In the genomic region with DNA sequence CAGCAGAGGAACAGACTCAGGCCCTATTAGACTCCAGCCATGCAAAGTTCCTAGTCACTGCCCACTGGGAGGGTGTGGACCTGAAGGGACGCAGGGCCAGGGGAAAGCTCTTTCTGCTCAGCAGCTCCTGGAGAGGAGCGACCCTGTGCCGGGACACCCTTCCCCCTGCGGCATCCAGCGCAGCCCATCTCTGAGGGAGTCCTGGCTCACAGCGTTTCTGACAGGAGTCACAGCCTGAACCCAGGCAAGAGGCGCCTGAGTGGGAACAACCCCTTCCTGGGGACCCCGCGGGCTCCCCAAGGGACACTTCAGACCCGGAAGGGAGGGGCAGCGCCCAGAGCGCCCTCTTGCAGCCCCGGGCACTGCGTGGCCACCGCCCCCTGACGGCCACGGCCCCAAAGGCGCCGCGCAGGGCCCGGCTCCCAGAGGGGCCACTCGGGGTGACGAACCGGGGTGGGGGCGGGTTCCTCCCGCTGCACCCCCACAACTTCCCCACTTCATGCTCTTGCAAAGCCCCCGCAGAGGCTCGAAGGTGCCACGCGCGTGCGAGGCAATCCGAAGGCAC, we compare ENCODE assay signal across 8 cellular contexts. TPM values are rescaled to one million over a fixed set of nuclear protein-coding genes. Genes with fewer than 3 reads are reported as not detected.
DNase-seq lines count a peak whose midpoint lies in the region; ATAC-seq and FAIRE-seq lines count a peak whose summit lies in the region.

No MANE protein-coding gene starts in this region.

- peak overlapping the region; percentile 83 for H3K4me2 ChIP-seq in neuronal stem cell (ENCODE audit: insufficient read depth, low read length, poor library complexity, severe bottlenecking)

- H3K27ac ChIP-seq in neuronal stem cell (replicated peaks; ENCODE audit: low read length), result no peak overlapping the region

- peak; percentile 48 for DNase-seq in EL
- DNase-seq in M059J (ENCODE audit: low read depth), result peak; percentile 50
- no peak for DNase-seq in activated T-helper 2 cell treated with anti-CD3 and anti-CD28 coated beads, Interferon-gamma antibody, Interleukin-2, Interleukin-4, amounts not matched to agents 10 μg/mL and 5 μg/mL and 100 μg/mL, durations not matched to agents 14 hours and 24 hours and 36 hours (ENCODE audit: low spot score)
- DNase-seq in frontal cortex (ENCODE audit: low spot score in 2 of 2), result peak; percentile 76
- no peak for DNase-seq in neuronal stem cell (ENCODE audit: low spot score)
- no peak for DNase-seq in HK-2 (ENCODE audit: unreplicated experiment)
- DNase-seq in KG1 (lab: John Stamatoyannopoulos, UW), result no peak

- no peak overlapping the region for H3K27ac Mint-ChIP-seq in activated T-helper 2 cell treated with anti-CD3 and anti-CD28 coated beads, Interferon-gamma antibody, Interleukin-2, Interleukin-4, amounts not matched to agents 10 μg/mL and 5 μg/mL and 100 μg/mL, durations not matched to agents 14 hours and 24 hours and 36 hours

- intact Hi-C loops in activated T-helper 2 cell treated with anti-CD3 and anti-CD28 coated beads, Interferon-gamma antibody, Interleukin-2, Interleukin-4, amounts not matched to agents 10 μg/mL and 5 μg/mL and 100 μg/mL, durations not matched to agents 14 hours and 24 hours and 36 hours (cut with micrococcal nuclease), result loop anchor here (5.0 kb wide), 1 partner anchor 418 kb away; the partner anchor contains the start of gene PTK6

- H4K8ac ChIP-seq in neuronal stem cell (ENCODE audit: low read depth, low read length), result no peak overlapping the region

- H2BK15ac ChIP-seq in neuronal stem cell (ENCODE audit: low read length), result peak overlapping the region; percentile 84

- ATAC-seq in GM21529 (IDR thresholded peaks at IDR 0.05; ENCODE audit: unreplicated experiment), result peak; percentile 20

- H2BK5ac ChIP-seq in neuronal stem cell (ENCODE audit: low read length), result peak overlapping the region; percentile 97

- peak overlapping the region; percentile 89 for H3K4ac ChIP-seq in neuronal stem cell (ENCODE audit: low read length)

- FAIRE-seq in frontal cortex (lab: Jason Lieb, UNC), result no peak

- peak overlapping the region; percentile 97 for H3K23ac ChIP-seq in neuronal stem cell (ENCODE audit: low read depth, low read length, poor library complexity)

- peaks cover 13 to 37% of the 10 kb centered on the region in 2 donors for H3K36me3 ChIP-seq in neuronal stem cell (replicated peaks in 1 of 2; ENCODE audit: control insufficient read depth in 2 of 2, insufficient read depth in 2 of 2, low read length in 2 of 2)

- H2AFZ ChIP-seq in neuronal stem cell (ENCODE audit: low read length), result peak overlapping the region; percentile 95

- no CpG with 5 or more reads among the region's 33 CpGs for WGBS in neuronal stem cell (ENCODE audit: extremely low coverage in 2 of 2, insufficient read length in 2 of 2, insufficient replicate concordance in 1 of 2), 2 donors

- no peaks in the 10 kb centered on the region for H3K9me3 Mint-ChIP-seq in activated T-helper 2 cell treated with anti-CD3 and anti-CD28 coated beads, Interferon-gamma antibody, Interleukin-2, Interleukin-4, amounts not matched to agents 10 μg/mL and 5 μg/mL and 100 μg/mL, durations not matched to agents 14 hours and 24 hours and 36 hours

- H2AK5ac ChIP-seq in neuronal stem cell (ENCODE audit: low read depth, low read length), result peak overlapping the region; percentile 99

- no peak overlapping the region for H2BK120ac ChIP-seq in neuronal stem cell (ENCODE audit: low read depth, low read length)

- peak overlapping the region; percentile 58 for H2BK12ac ChIP-seq in neuronal stem cell (ENCODE audit: low read length)

- peak overlapping the region; percentile 85 to 96 for H3K4me3 ChIP-seq in neuronal stem cell (ENCODE audit: low read length in 2 of 2)

- H3K18ac ChIP-seq in neuronal stem cell (ENCODE audit: low read length), result peak overlapping the region; percentile 99

- peak overlapping the region; percentile 97 for H3K14ac ChIP-seq in neuronal stem cell (ENCODE audit: low read length)

- no peaks in the 10 kb centered on the region for H3K27me3 ChIP-seq in neuronal stem cell (ENCODE audit: control insufficient read depth in 3 of 3, insufficient read depth in 3 of 3, low read depth in 1 of 3, low read length in 3 of 3)

- H3K36me3 Mint-ChIP-seq in activated T-helper 2 cell treated with anti-CD3 and anti-CD28 coated beads, Interferon-gamma antibody, Interleukin-2, Interleukin-4, amounts not matched to agents 10 μg/mL and 5 μg/mL and 100 μg/mL, durations not matched to agents 14 hours and 24 hours and 36 hours (ENCODE audit: low read depth), result peaks cover 22% of the 10 kb centered on the region

- no peaks in the 10 kb centered on the region for H3K9me3 ChIP-seq in neuronal stem cell (replicated peaks in 1 of 2; ENCODE audit: control insufficient read depth in 2 of 2, insufficient read depth in 1 of 2, low read depth in 1 of 2, low read length in 2 of 2)

- H4K91ac ChIP-seq in neuronal stem cell (ENCODE audit: low read depth, low read length, poor library complexity), result no peak overlapping the region

- H3K4me3 Mint-ChIP-seq in activated T-helper 2 cell treated with anti-CD3 and anti-CD28 coated beads, Interferon-gamma antibody, Interleukin-2, Interleukin-4, amounts not matched to agents 10 μg/mL and 5 μg/mL and 100 μg/mL, durations not matched to agents 14 hours and 24 hours and 36 hours (ENCODE audit: low read depth), result peak overlapping the region; percentile 84

- H3K4me1 ChIP-seq in neuronal stem cell (ENCODE audit: control insufficient read depth in 2 of 2, insufficient read depth in 1 of 2, low read depth in 1 of 2, low read length in 2 of 2), result peaks cover 24 to 27% of the 10 kb centered on the region in 2 donors

- H3K27me3 Mint-ChIP-seq in activated T-helper 2 cell treated with anti-CD3 and anti-CD28 coated beads, Interferon-gamma antibody, Interleukin-2, Interleukin-4, amounts not matched to agents 10 μg/mL and 5 μg/mL and 100 μg/mL, durations not matched to agents 14 hours and 24 hours and 36 hours (ENCODE audit: low read depth), result no peaks in the 10 kb centered on the region

- H3K79me1 ChIP-seq in neuronal stem cell (ENCODE audit: low read depth, low read length), result peaks cover 31% of the 10 kb centered on the region

- peaks cover 24% of the 10 kb centered on the region for H3K4me1 Mint-ChIP-seq in activated T-helper 2 cell treated with anti-CD3 and anti-CD28 coated beads, Interferon-gamma antibody, Interleukin-2, Interleukin-4, amounts not matched to agents 10 μg/mL and 5 μg/mL and 100 μg/mL, durations not matched to agents 14 hours and 24 hours and 36 hours (ENCODE audit: low read depth)

- peak overlapping the region; percentile 100 for H3K9ac ChIP-seq in neuronal stem cell (ENCODE audit: low read depth, low read length, poor library complexity)

RNA-seq across cellular contexts. Expression of gene UCKL1, which starts 0.9 kb away (rescaled TPM):
- 23.9 and 32.2 TPM in 2 replicates for total RNA-seq in M059J (2014; rRNA removed; shearing (Covaris generic))
- 48.7 and 51.2 TPM in 2 replicates for total RNA-seq in activated T-helper 2 cell treated with anti-CD3 and anti-CD28 coated beads, Interferon-gamma antibody, Interleukin-2, Interleukin-4, amounts not matched to agents 10 μg/mL and 5 μg/mL and 100 μg/mL, durations not matched to agents 14 hours and 24 hours and 36 hours
- 14.3 TPM for total RNA-seq in frontal cortex
- polyA plus RNA-seq in neuronal stem cell (2013, experiment 1 of 2), result 17.0 TPM
- 15.6 TPM for polyA plus RNA-seq in neuronal stem cell (2013, experiment 2 of 2)

RNA-seq across cellular contexts. Expression of gene ZNF512B, which starts 14.4 kb away (rescaled TPM):
- total RNA-seq in M059J (2014; rRNA removed; shearing (Covaris generic)), result 7.7 and 17.7 TPM in 2 replicates
- 26.2 and 27.0 TPM in 2 replicates for total RNA-seq in activated T-helper 2 cell treated with anti-CD3 and anti-CD28 coated beads, Interferon-gamma antibody, Interleukin-2, Interleukin-4, amounts not matched to agents 10 μg/mL and 5 μg/mL and 100 μg/mL, durations not matched to agents 14 hours and 24 hours and 36 hours
- 15.9 TPM for total RNA-seq in frontal cortex
- 7.8 TPM for polyA plus RNA-seq in neuronal stem cell (2013, experiment 1 of 2)
- 7.3 TPM for polyA plus RNA-seq in neuronal stem cell (2013, experiment 2 of 2)

RNA-seq across cellular contexts. Expression of gene SAMD10, which starts 24.1 kb away (rescaled TPM):
- 0.42 and 1.2 TPM in 2 replicates for total RNA-seq in M059J (2014; rRNA removed; shearing (Covaris generic))
- total RNA-seq in activated T-helper 2 cell treated with anti-CD3 and anti-CD28 coated beads, Interferon-gamma antibody, Interleukin-2, Interleukin-4, amounts not matched to agents 10 μg/mL and 5 μg/mL and 100 μg/mL, durations not matched to agents 14 hours and 24 hours and 36 hours, result 23.4 and 25.3 TPM in 2 replicates
- total RNA-seq in frontal cortex, result 5.7 TPM
- polyA plus RNA-seq in neuronal stem cell (2013, experiment 1 of 2), result 6.5 TPM
- polyA plus RNA-seq in neuronal stem cell (2013, experiment 2 of 2), result 5.8 TPM

RNA-seq across cellular contexts. Expression of gene PRPF6, which starts 25.6 kb away (rescaled TPM):
- total RNA-seq in M059J (2014; rRNA removed; shearing (Covaris generic)), result 77.2 and 106 TPM in 2 replicates
- 68.9 and 70.3 TPM in 2 replicates for total RNA-seq in activated T-helper 2 cell treated with anti-CD3 and anti-CD28 coated beads, Interferon-gamma antibody, Interleukin-2, Interleukin-4, amounts not matched to agents 10 μg/mL and 5 μg/mL and 100 μg/mL, durations not matched to agents 14 hours and 24 hours and 36 hours
- total RNA-seq in frontal cortex, result 81.9 TPM
- 50.0 TPM for polyA plus RNA-seq in neuronal stem cell (2013, experiment 1 of 2)
- polyA plus RNA-seq in neuronal stem cell (2013, experiment 2 of 2), result 49.3 TPM

Comparison
In these comparisons a context has a peak if more than half of its experiments do, and no peak if none do; other contexts are left out.
1. DNase-seq: peak in EL (single experiment), M059J (single experiment) and frontal cortex (2 of 2); none in activated T-helper 2 cell treated with anti-CD3 and anti-CD28 coated beads, Interferon-gamma antibody, Interleukin-2, Interleukin-4, amounts not matched to agents 10 μg/mL and 5 μg/mL and 100 μg/mL, durations not matched to agents 14 hours and 24 hours and 36 hours (single experiment), neuronal stem cell (single experiment), HK-2 (single experiment) and KG1 (single experiment).